8 cellular contexts compared by ENCODE assay signal in the genomic region with DNA sequence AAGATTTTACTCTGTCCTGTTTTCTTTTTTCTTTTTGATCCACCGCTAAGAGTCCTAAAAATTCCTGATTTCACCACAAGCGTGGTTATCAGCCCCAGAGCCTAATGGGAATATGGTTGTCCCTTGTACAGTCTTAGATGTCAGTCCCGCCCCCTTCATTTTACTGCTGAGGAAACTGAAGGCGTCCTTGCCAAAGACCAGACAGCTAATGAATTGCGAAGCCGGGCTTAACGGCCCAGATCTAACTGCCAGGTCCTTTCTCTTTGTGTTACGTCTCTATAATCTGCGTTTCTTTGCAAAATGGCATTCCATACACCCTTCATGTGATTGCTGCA. TPM values are rescaled to one million over a fixed set of nuclear protein-coding genes. Genes with fewer than 3 reads are reported as not detected.
A peak's percentile ranks its signal among the peaks of the same experiment; 100 is the strongest.
DNase-seq lines count a peak whose midpoint lies in the region; ATAC-seq, FAIRE-seq and TF ChIP-seq lines count a peak whose summit lies in the region.

No MANE protein-coding gene starts in this region.

- BruUV-seq in HepG2 (replicated peaks; lab: Mats Ljungman, UMichigan), result TSS peak; percentile 77

- FAIRE-seq in HepG2 (lab: Jason Lieb, UNC) (no peak), D721Med (lab: Jason Lieb, UNC) (no peak)

- H3K9ac ChIP-seq in HepG2 (ENCODE audit: insufficient read depth, low read depth, low read length), result peak overlapping the region; percentile 83

- H3K4me3 ChIP-seq in BE2C (ENCODE audit: low read depth, low read length) (peak overlapping the region; percentile 89), coronary artery (peak overlapping the region; percentile 96), HepG2 (replicated peaks in 1 of 3; ENCODE audit: insufficient read depth in 1 of 3, low read depth in 2 of 3, low read length in 3 of 3) (peak overlapping the region; percentile 87 to 94 (median 93)), tibial artery (peak overlapping the region; percentile 86 to 95)

- H3K27me3 ChIP-seq in BE2C (no peaks in the 10 kb centered on the region), HepG2 (ENCODE audit: control insufficient read depth in 1 of 2, insufficient read depth in 2 of 2, low read length in 2 of 2) (no peaks in the 10 kb centered on the region; a peak in 1 of 5 replicates), tibial artery (no peaks in the 10 kb centered on the region)

- 0% methylated on average over 9 of the region's 9 CpGs for WGBS in HepG2 (ENCODE audit: low lambda C conversion rate)

- no peaks in the 10 kb centered on the region for H4K20me1 ChIP-seq in HepG2 (ENCODE audit: insufficient read depth, low read length)

- POLR2A ChIA-PET in HepG2 (lab: Yijun Ruan, JAX), result interaction anchor here (1.0 to 1.5 kb wide), 2 partner anchors 8 to 109 kb away, joined by 3 read pairs; no protein-coding TSS in a partner anchor

- TF ChIP-seq CTCF in BE2C (IDR thresholded peaks at IDR 0.05; ENCODE audit: low read depth, low read length) (no peak), coronary artery (IDR thresholded peaks at IDR 0.05) (no peak), HepG2 (CRISPR knock-in tag; IDR thresholded peaks at IDR 0.05) (no peak), tibial artery (IDR thresholded peaks at IDR 0.05) (no peak), D721Med (IDR thresholded peaks at IDR 0.05; ENCODE audit: insufficient read depth, missing control alignments) (no peak)

- peak; percentile 20 for DNase-seq in BE2C
- peak; percentile 44 for DNase-seq in RPMI7951 (ENCODE audit: low read depth)
- DNase-seq in coronary artery (ENCODE audit: low spot score), result no peak
- DNase-seq in HepG2 (ENCODE audit: low spot score), result peak; percentile 16
- no peak for DNase-seq in tibial artery
- DNase-seq in D721Med (ENCODE audit: insufficient read length, low spot score), result no peak

- TF ChIP-seq EP300 in HepG2 (IDR thresholded peaks at IDR 0.05; ENCODE audit: low read depth in 2 of 2, low read length in 2 of 2) (no peak), HepG2 (CRISPR knock-in tag; IDR thresholded peaks at IDR 0.05; ENCODE audit: borderline replicate concordance) (no peak)

- in situ Hi-C loops in HepG2 (cut with HindIII; ENCODE audit: extremely low pct_ligation_motif_present, low pct_unique_long_range_greater_than_20kb), result loop anchor here (5.0 kb wide), 1 partner anchor 150 kb away; no protein-coding TSS in a partner anchor

- H3K4me1 ChIP-seq in BE2C, result no peaks in the 10 kb centered on the region
- H3K4me1 ChIP-seq in HepG2 (ENCODE audit: insufficient read depth, low read length), result peaks cover 30% of the 10 kb centered on the region
- peaks cover 0 to 31% (median 21%) of the 10 kb centered on the region in 4 donors for H3K4me1 ChIP-seq in tibial artery

- TF ChIP-seq POLR2A in GM18505 (IDR thresholded peaks at IDR 0.05; ENCODE audit: borderline replicate concordance, extremely low read depth, insufficient read depth, insufficient read length) (no peak), HepG2 (IDR thresholded peaks at IDR 0.05; ENCODE audit: insufficient read depth in 1 of 2, low read depth in 2 of 2, low read length in 2 of 2) (no peak)

- CTCF ChIA-PET in HepG2 (lab: Yijun Ruan, JAX; ENCODE audit: low intra/inter-chr PET ratio, low total read pairs), result interaction anchor here (4.0 kb wide), 1 partner anchor 152 kb away, joined by 14 read pairs; no protein-coding TSS in a partner anchor

- TF ChIP-seq RAD21 in HepG2 (CRISPR knock-in tag; IDR thresholded peaks at IDR 0.05), result no peak

- no peaks in the 10 kb centered on the region for H3K9me3 ChIP-seq in BE2C
- no peaks in the 10 kb centered on the region for H3K9me3 ChIP-seq in HepG2 (ENCODE audit: low read length)
- H3K9me3 ChIP-seq in tibial artery, result no peaks in the 10 kb centered on the region

- ATAC-seq in GM18505 (IDR thresholded peaks at IDR 0.05; ENCODE audit: unreplicated experiment), result peak; percentile 8
- ATAC-seq in HG02970 (IDR thresholded peaks at IDR 0.05; ENCODE audit: low FRiP score, unreplicated experiment), result peak; percentile 8
- ATAC-seq in HepG2, result peak; percentile 52

- H2AFZ ChIP-seq in HepG2 (ENCODE audit: low read length), result no peak overlapping the region

- intact Hi-C loops in HepG2 (cut with micrococcal nuclease; ENCODE audit: unreplicated experiment), result loop anchor here (5.0 kb wide), 1 partner anchor 150 kb away; no protein-coding TSS in a partner anchor
- intact Hi-C loops in tibial artery (cut with DNase I; ENCODE audit: low total_unique reads), result no loop called here

- H3K79me2 ChIP-seq in HepG2 (ENCODE audit: insufficient read depth, low read length), result peaks cover 49% of the 10 kb centered on the region

- H3K27ac ChIP-seq in coronary artery, result peak overlapping the region; percentile 66 to 87
- peak overlapping the region; percentile 69 for H3K27ac ChIP-seq in HepG2 (ENCODE audit: extremely low read length, insufficient read depth, low read length)
- peak overlapping the region; percentile 81 to 84 for H3K27ac ChIP-seq in tibial artery

- H3K36me3 ChIP-seq in BE2C (peaks cover 31% of the 10 kb centered on the region), HepG2 (replicated peaks in 1 of 2; ENCODE audit: control insufficient read depth in 1 of 2, insufficient read depth in 2 of 2, low read length in 2 of 2) (peaks cover 1 to 27% of the 10 kb centered on the region in 2 experiments; a peak in 4 of 5 replicates), tibial artery (peaks cover 25 to 44% (median 29%) of the 10 kb centered on the region in 3 donors)

- H3K4me2 ChIP-seq in HepG2 (ENCODE audit: low read depth, low read length), result peak overlapping the region; percentile 91

TF ChIP-seq in HepG2, 621 proteins besides CTCF, POLR2A, EP300 and RAD21 (continues in another document):
- TF ChIP-seq SATB2 (CRISPR knock-in tag; IDR thresholded peaks at IDR 0.05), result 0 out of 2 replicates have a peak, but pooled peaks have one; percentile 5

RNA-seq across cellular contexts. Expression of gene NSA2, which starts 0.5 kb away (rescaled TPM):
- 87.0 TPM for polyA plus RNA-seq in BE2C (2012; ENCODE audit: insufficient read depth, insufficient read length, low read depth)
- total RNA-seq in RPMI7951 (2014; rRNA removed; shearing (Covaris generic)), result 70.5 and 88.6 TPM in 2 replicates
- 101 and 157 TPM in 2 replicates for total RNA-seq in HepG2 (2016; rRNA removed; fragmentation: Illumina TruSeq; extraction: Trizol)
- 67.7 and 76.8 TPM in 2 replicates for total RNA-seq in HepG2 (2016; cell fraction: cytosol; rRNA removed; fragmentation: Illumina TruSeq; extraction: Trizol; ENCODE audit: low read depth)
- total RNA-seq in HepG2 (2016; cell fraction: insoluble cytoplasmic fraction; rRNA removed; fragmentation: Illumina TruSeq; extraction: Trizol), result 103 and 174 TPM in 2 replicates
- total RNA-seq in HepG2 (2016; cell fraction: membrane; rRNA removed; fragmentation: Illumina TruSeq; extraction: Trizol), result 119 and 124 TPM in 2 replicates
- total RNA-seq in HepG2 (2016; cell fraction: nucleus; rRNA removed; fragmentation: Illumina TruSeq; extraction: Trizol), result 38.5 and 51.0 TPM in 2 replicates
- polyA plus RNA-seq in HepG2 (2011; rRNA removed), result 29.1 and 33.0 TPM in 2 replicates
- 28.4 and 38.1 TPM in 2 replicates for polyA plus RNA-seq in HepG2 (2011; cell fraction: cytosol; rRNA removed)
- polyA plus RNA-seq in HepG2 (2011; cell fraction: nucleus; rRNA removed), result 7.8 and 10.0 TPM in 2 replicates
- polyA plus RNA-seq in HepG2 (2012), result 44.4 and 129 TPM in 2 replicates
- 119 and 126 TPM in 2 replicates for polyA plus RNA-seq in HepG2 (2016; cell fraction: cytosol; fragmentation: Illumina TruSeq; extraction: Trizol; ENCODE audit: low read depth)
- polyA plus RNA-seq in HepG2 (2016; cell fraction: insoluble cytoplasmic fraction; fragmentation: Illumina TruSeq; extraction: Trizol; ENCODE audit: low read depth), result 204 and 206 TPM in 2 replicates
- 143 and 173 TPM in 2 replicates for polyA plus RNA-seq in HepG2 (2016; cell fraction: membrane; fragmentation: Illumina TruSeq; extraction: Trizol; ENCODE audit: low read depth)
- polyA plus RNA-seq in HepG2 (2016; cell fraction: nucleus; fragmentation: Illumina TruSeq; extraction: Trizol; ENCODE audit: insufficient read depth, low read depth), result 66.9 and 73.6 TPM in 2 replicates
- 3.4 and 11.3 TPM in 2 replicates for polyA minus RNA-seq in HepG2 (2011; rRNA and poly(A)+ RNA removed; ENCODE audit: low replicate concordance)
- polyA minus RNA-seq in HepG2 (2011; cell fraction: cytosol; rRNA and poly(A)+ RNA removed), result 32.8 and 34.6 TPM in 2 replicates
- polyA minus RNA-seq in HepG2 (2011; cell fraction: nucleus; rRNA and poly(A)+ RNA removed), result 14.2 and 16.7 TPM in 2 replicates

RNA-seq across cellular contexts. Expression of gene GFM2, which starts 0.6 kb away (rescaled TPM):
- polyA plus RNA-seq in BE2C (2012; ENCODE audit: insufficient read depth, insufficient read length, low read depth), result 19.2 TPM
- 33.8 and 34.2 TPM in 2 replicates for total RNA-seq in RPMI7951 (2014; rRNA removed; shearing (Covaris generic))
- 41.6 and 49.1 TPM in 2 replicates for total RNA-seq in HepG2 (2016; rRNA removed; fragmentation: Illumina TruSeq; extraction: Trizol)
- 7.1 and 11.4 TPM in 2 replicates for total RNA-seq in HepG2 (2016; cell fraction: cytosol; rRNA removed; fragmentation: Illumina TruSeq; extraction: Trizol; ENCODE audit: low read depth)
- 41.0 and 49.0 TPM in 2 replicates for total RNA-seq in HepG2 (2016; cell fraction: insoluble cytoplasmic fraction; rRNA removed; fragmentation: Illumina TruSeq; extraction: Trizol)
- 13.2 and 14.2 TPM in 2 replicates for total RNA-seq in HepG2 (2016; cell fraction: membrane; rRNA removed; fragmentation: Illumina TruSeq; extraction: Trizol)
- 45.1 and 45.7 TPM in 2 replicates for total RNA-seq in HepG2 (2016; cell fraction: nucleus; rRNA removed; fragmentation: Illumina TruSeq; extraction: Trizol)
- 20.4 and 22.0 TPM in 2 replicates for polyA plus RNA-seq in HepG2 (2011; rRNA removed)
- 9.6 and 14.8 TPM in 2 replicates for polyA plus RNA-seq in HepG2 (2011; cell fraction: cytosol; rRNA removed)
- 21.6 and 24.1 TPM in 2 replicates for polyA plus RNA-seq in HepG2 (2011; cell fraction: nucleus; rRNA removed)
- 12.4 and 17.9 TPM in 2 replicates for polyA plus RNA-seq in HepG2 (2012)
- 1.8 and 2.0 TPM in 2 replicates for polyA plus RNA-seq in HepG2 (2016; cell fraction: cytosol; fragmentation: Illumina TruSeq; extraction: Trizol; ENCODE audit: low read depth)
- polyA plus RNA-seq in HepG2 (2016; cell fraction: insoluble cytoplasmic fraction; fragmentation: Illumina TruSeq; extraction: Trizol; ENCODE audit: low read depth), result 29.9 and 31.3 TPM in 2 replicates
- 4.9 and 5.1 TPM in 2 replicates for polyA plus RNA-seq in HepG2 (2016; cell fraction: membrane; fragmentation: Illumina TruSeq; extraction: Trizol; ENCODE audit: low read depth)
- 48.1 and 49.6 TPM in 2 replicates for polyA plus RNA-seq in HepG2 (2016; cell fraction: nucleus; fragmentation: Illumina TruSeq; extraction: Trizol; ENCODE audit: insufficient read depth, low read depth)
- 16.6 and 28.5 TPM in 2 replicates for polyA minus RNA-seq in HepG2 (2011; rRNA and poly(A)+ RNA removed; ENCODE audit: low replicate concordance)
- 14.1 and 15.7 TPM in 2 replicates for polyA minus RNA-seq in HepG2 (2011; cell fraction: cytosol; rRNA and poly(A)+ RNA removed)
- polyA minus RNA-seq in HepG2 (2011; cell fraction: nucleus; rRNA and poly(A)+ RNA removed), result 56.4 and 68.2 TPM in 2 replicates

Comparison
In these comparisons a context has a peak if more than half of its experiments do, and no peak if none do; other contexts are left out.
1. DNase-seq: peak in BE2C (single experiment), RPMI7951 (single experiment) and HepG2 (single experiment); none in coronary artery (single experiment), tibial artery (0 of 2) and D721Med (single experiment).
2. Peak in every context shown above with its lines, with median percentiles within 50 percentile points of each other: H3K4me3 ChIP-seq, ATAC-seq and H3K27ac ChIP-seq.